In the genomic region with DNA sequence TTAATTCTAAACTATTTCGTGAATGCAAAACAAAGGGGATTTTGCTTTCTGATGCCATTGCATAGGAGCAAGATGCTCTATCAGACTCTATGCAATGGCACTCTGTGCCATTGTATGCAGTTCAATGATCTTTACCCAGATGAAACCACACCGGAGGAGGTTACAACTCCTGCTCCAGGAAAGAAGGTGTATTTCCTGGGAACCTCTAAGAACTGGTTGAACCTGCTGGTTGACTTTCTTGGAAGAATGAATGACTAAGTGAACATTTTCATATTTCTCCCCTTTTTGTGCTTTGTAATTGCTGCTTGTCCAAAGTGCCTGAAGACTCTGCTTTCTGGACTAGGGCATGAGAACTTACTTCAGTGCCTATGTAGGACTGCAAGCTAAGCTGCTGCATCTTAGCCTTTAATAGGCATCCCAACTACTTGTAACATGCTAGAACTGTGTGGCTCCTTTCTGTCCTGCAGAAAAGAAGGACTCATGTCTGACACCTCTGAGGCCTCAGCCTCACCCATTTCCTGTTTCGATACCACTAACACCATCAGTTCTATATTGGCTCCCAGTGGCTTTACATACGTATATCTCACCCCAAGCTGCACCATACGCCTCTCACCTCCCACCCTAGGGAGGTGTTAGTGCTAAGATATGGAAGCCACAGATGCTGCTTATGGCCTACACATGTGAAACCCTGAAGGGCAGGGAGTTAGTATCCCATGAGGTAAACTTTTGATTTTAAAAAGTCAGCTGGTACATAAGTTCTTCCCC, we compare ENCODE assay signal across 10 cellular contexts.
DNase-seq lines count a peak whose midpoint lies in the region; ATAC-seq, FAIRE-seq and TF ChIP-seq lines count a peak whose summit lies in the region.
"Had no signal": no experiment of that assay in that cellular context is flagged by ENCODE, and none has a peak within 500 bp of the region (broad histone marks: within the 10 kb centered on the region; RNA-seq: fewer than 3 reads in every experiment).

No MANE protein-coding gene starts in this region.

- no peak overlapping the region for H3K4me3 ChIP-seq in heart left ventricle
- no peak overlapping the region for H3K4me3 ChIP-seq in dorsolateral prefrontal cortex
- H3K4me3 ChIP-seq: BLaER1 treated with 17β-estradiol and CSF1 and Interleukin-3, amounts not matched to agents 10 nM and 100 nM; SK-N-MC had no signal

- no peaks in the 10 kb centered on the region for H3K4me1 Mint-ChIP-seq in activated T-cell treated with anti-CD3 and anti-CD28 coated beads, Interleukin-2, amount 50 U/mL, for 4 hours (ENCODE audit: low read depth)
- H3K4me1 Mint-ChIP-seq in activated T-cell treated with anti-CD3 and anti-CD28 coated beads, Interleukin-2, amount 50 U/mL, for 24 hours (ENCODE audit: low read depth): peaks cover 7% of the 10 kb centered on the region
- H3K4me1 Mint-ChIP-seq in T-helper 2 cell treated with Interferon-gamma antibody and Interleukin-4, amounts not matched to agents 5 μg/mL and 100 μg/mL, for 36 hours (ENCODE audit: low read depth): peaks cover 9% of the 10 kb centered on the region

- TF ChIP-seq CTCF in heart left ventricle (IDR thresholded peaks at IDR 0.05) (no peak), dorsolateral prefrontal cortex (IDR thresholded peaks at IDR 0.05 in 54 of 56, conservative IDR thresholded peaks at IDR 0.05 in 2 of 56; ENCODE audit: low read depth in 1 of 56, partially characterized antibody in 56 of 56) (no peak)

- no peaks in the 10 kb centered on the region for H3K36me3 ChIP-seq in heart left ventricle
- H3K36me3 ChIP-seq: BLaER1 treated with 17β-estradiol and CSF1 and Interleukin-3, amounts not matched to agents 10 nM and 100 nM had no signal

- H3K27me3 ChIP-seq in heart left ventricle: no peaks in the 10 kb centered on the region
- no peaks in the 10 kb centered on the region for H3K27me3 ChIP-seq in dorsolateral prefrontal cortex
- H3K27me3 ChIP-seq: BLaER1 treated with 17β-estradiol and CSF1 and Interleukin-3, amounts not matched to agents 10 nM and 100 nM had no signal

- WGBS in heart left ventricle, 4 donors: 67 to 85% (median 79%) methylated on average over 5 of the region's 5 CpGs

- H3K27ac Mint-ChIP-seq in activated T-cell treated with anti-CD3 and anti-CD28 coated beads, Interleukin-2, amount 50 U/mL, for 24 hours: no peak overlapping the region
- no peak overlapping the region for H3K27ac Mint-ChIP-seq in T-helper 2 cell treated with Interferon-gamma antibody and Interleukin-4, amounts not matched to agents 5 μg/mL and 100 μg/mL, for 36 hours

- DNase-seq in activated T-cell treated with anti-CD3 and anti-CD28 coated beads, Interleukin-2, amount 50 U/mL, for 4 hours: no peak
- DNase-seq in activated T-cell treated with anti-CD3 and anti-CD28 coated beads, Interleukin-2, amount 50 U/mL, for 24 hours: no peak
- peak; percentile 21 for DNase-seq in T-helper 2 cell treated with Interferon-gamma antibody and Interleukin-4, amounts not matched to agents 5 μg/mL and 100 μg/mL, for 36 hours (ENCODE audit: low spot score)
- peak; percentile 21 for DNase-seq in stimulated activated CD8-positive, alpha-beta memory T cell treated with anti-CD3 and anti-CD28 coated beads, Interleukin-12 subunit alpha, Interleukin-12 subunit beta, amount 100 ng/mL, for 4 hours (ENCODE audit: low read depth)
- DNase-seq in frontal cortex (ENCODE audit: low spot score in 2 of 2) (no peak), heart left ventricle (no peak), dorsolateral prefrontal cortex (no peak)

- no peaks in the 10 kb centered on the region for H3K36me3 Mint-ChIP-seq in activated T-cell treated with anti-CD3 and anti-CD28 coated beads, Interleukin-2, amount 50 U/mL, for 4 hours (ENCODE audit: insufficient read depth)
- no peaks in the 10 kb centered on the region for H3K36me3 Mint-ChIP-seq in activated T-cell treated with anti-CD3 and anti-CD28 coated beads, Interleukin-2, amount 50 U/mL, for 24 hours (ENCODE audit: low read depth)
- peaks cover 2% of the 10 kb centered on the region for H3K36me3 Mint-ChIP-seq in T-helper 2 cell treated with Interferon-gamma antibody and Interleukin-4, amounts not matched to agents 5 μg/mL and 100 μg/mL, for 36 hours (ENCODE audit: low read depth)

- no peak for TF ChIP-seq POLR2A in heart left ventricle (IDR thresholded peaks at IDR 0.05)

- no peak overlapping the region for H3K27ac ChIP-seq in heart left ventricle
- no peak overlapping the region for H3K27ac ChIP-seq in dorsolateral prefrontal cortex
- H3K27ac ChIP-seq: BLaER1 treated with 17β-estradiol and CSF1 and Interleukin-3, amounts not matched to agents 10 nM and 100 nM; SK-N-MC had no signal

- no peaks in the 10 kb centered on the region for H3K9me3 ChIP-seq in heart left ventricle
- H3K9me3 ChIP-seq: BLaER1 treated with 17β-estradiol and CSF1 and Interleukin-3, amounts not matched to agents 10 nM and 100 nM had no signal

- H3K4me3 Mint-ChIP-seq in activated T-cell treated with anti-CD3 and anti-CD28 coated beads, Interleukin-2, amount 50 U/mL, for 4 hours: no peak overlapping the region
- H3K4me3 Mint-ChIP-seq in activated T-cell treated with anti-CD3 and anti-CD28 coated beads, Interleukin-2, amount 50 U/mL, for 24 hours: no peak overlapping the region
- H3K4me3 Mint-ChIP-seq in T-helper 2 cell treated with Interferon-gamma antibody and Interleukin-4, amounts not matched to agents 5 μg/mL and 100 μg/mL, for 36 hours: no peak overlapping the region

- H3K27me3 Mint-ChIP-seq in activated T-cell treated with anti-CD3 and anti-CD28 coated beads, Interleukin-2, amount 50 U/mL, for 4 hours (ENCODE audit: low read depth): peaks cover 2% of the 10 kb centered on the region
- H3K27me3 Mint-ChIP-seq in activated T-cell treated with anti-CD3 and anti-CD28 coated beads, Interleukin-2, amount 50 U/mL, for 24 hours: peaks cover 3% of the 10 kb centered on the region
- H3K27me3 Mint-ChIP-seq in T-helper 2 cell treated with Interferon-gamma antibody and Interleukin-4, amounts not matched to agents 5 μg/mL and 100 μg/mL, for 36 hours (ENCODE audit: low read depth): no peaks in the 10 kb centered on the region

- no peak for FAIRE-seq in frontal cortex (lab: Jason Lieb, UNC)

- ATAC-seq in activated T-cell treated with anti-CD3 and anti-CD28 coated beads, Interleukin-2, amount 50 U/mL, for 4 hours: peak; percentile 51 to 66
- ATAC-seq in HG03066 (IDR thresholded peaks at IDR 0.05; ENCODE audit: low read depth, unreplicated experiment): peak; percentile 86
- no peak for ATAC-seq in heart left ventricle

- peaks cover 0 to 23% (median 0%) of the 10 kb centered on the region in 12 donors for H3K4me1 ChIP-seq in heart left ventricle

- intact Hi-C loops in heart left ventricle (cut with DNase I) (no loop called here), dorsolateral prefrontal cortex (cut with DNase I) (no loop called here)

- H3K9me3 Mint-ChIP-seq in activated T-cell treated with anti-CD3 and anti-CD28 coated beads, Interleukin-2, amount 50 U/mL, for 4 hours: no peaks in the 10 kb centered on the region
- no peaks in the 10 kb centered on the region for H3K9me3 Mint-ChIP-seq in activated T-cell treated with anti-CD3 and anti-CD28 coated beads, Interleukin-2, amount 50 U/mL, for 24 hours
- no peaks in the 10 kb centered on the region for H3K9me3 Mint-ChIP-seq in T-helper 2 cell treated with Interferon-gamma antibody and Interleukin-4, amounts not matched to agents 5 μg/mL and 100 μg/mL, for 36 hours

Comparison
In these comparisons a context has a peak if more than half of its experiments do, and no peak if none do; other contexts are left out.
1. ATAC-seq: peak in activated T-cell treated with anti-CD3 and anti-CD28 coated beads, Interleukin-2, amount 50 U/mL, for 4 hours (2 of 2) and HG03066 (single experiment); none in heart left ventricle (0 of 4).
2. DNase-seq: peak in T-helper 2 cell treated with Interferon-gamma antibody and Interleukin-4, amounts not matched to agents 5 μg/mL and 100 μg/mL, for 36 hours (single experiment) and stimulated activated CD8-positive, alpha-beta memory T cell treated with anti-CD3 and anti-CD28 coated beads, Interleukin-12 subunit alpha, Interleukin-12 subunit beta, amount 100 ng/mL, for 4 hours (single experiment); none in activated T-cell treated with anti-CD3 and anti-CD28 coated beads, Interleukin-2, amount 50 U/mL, for 4 hours (single experiment), activated T-cell treated with anti-CD3 and anti-CD28 coated beads, Interleukin-2, amount 50 U/mL, for 24 hours (single experiment), frontal cortex (0 of 2), heart left ventricle (0 of 5) and dorsolateral prefrontal cortex (0 of 10).